ENCODE assay signal across 8 cellular contexts in the genomic region with DNA sequence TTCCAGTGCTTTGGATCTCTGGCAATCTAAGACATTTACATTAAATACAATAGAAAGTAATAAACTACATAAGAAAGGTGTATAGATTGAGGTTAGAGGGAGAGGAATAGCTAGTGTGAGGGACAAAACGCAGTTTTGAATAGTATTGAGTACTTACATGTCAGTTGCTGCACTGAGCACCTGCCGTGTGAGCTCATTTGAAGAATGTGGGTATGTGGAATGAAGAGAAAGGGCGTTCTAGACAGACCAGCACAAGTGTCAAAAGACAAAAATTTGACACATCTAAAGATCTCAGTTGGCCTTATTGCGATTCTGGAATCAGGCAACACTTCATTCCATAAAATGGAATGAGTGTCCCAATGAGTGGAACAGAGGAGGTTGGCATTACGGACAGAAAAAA. TPM values are rescaled to one million over a fixed set of nuclear protein-coding genes. Genes with fewer than 3 reads are reported as not detected.
DNase-seq lines count a peak whose midpoint lies in the region; ATAC-seq and TF ChIP-seq lines count a peak whose summit lies in the region.

No MANE protein-coding gene starts in this region.

- DNase-seq in NCI-H146 (lab: John Stamatoyannopoulos, UW) (peak; percentile 5), NCI-H146 treated with DMSO at 0.1 percent for 48 hours (lab: John Stamatoyannopoulos, UW; ENCODE audit: unreplicated experiment) (no peak), fibroblast of the aortic adventitia (ENCODE audit: low read depth) (no peak), NOMO-1 treated with DMSO at 0.1 percent for 48 hours (lab: John Stamatoyannopoulos, UW; ENCODE audit: unreplicated experiment) (no peak)
- DNase-seq in stimulated activated CD4-positive, alpha-beta T cell treated with anti-CD3 and anti-CD28 coated beads, Interleukin-15, amount 100 ng/mL, for 24 hours = no peak

- H3K36me3 ChIP-seq in SU-DHL-6 (ENCODE audit: low read length) = peaks cover 15% of the 10 kb centered on the region

- peak overlapping the region; percentile 82 for H3K4me2 ChIP-seq in SU-DHL-6 (ENCODE audit: low read depth, low read length, poor library complexity, severe bottlenecking)

- H3K9me2 ChIP-seq in SU-DHL-6 (replicated peaks; ENCODE audit: insufficient read depth, low read length) = no peaks in the 10 kb centered on the region

- peaks cover 32% of the 10 kb centered on the region for H3K79me2 ChIP-seq in SU-DHL-6 (ENCODE audit: insufficient read depth, low read length)

- ATAC-seq in GM21576 (IDR thresholded peaks at IDR 0.05; ENCODE audit: unreplicated experiment) = no peak

- peak overlapping the region; percentile 88 for H3K4me3 ChIP-seq in SU-DHL-6 (ENCODE audit: insufficient read depth, low read length, poor library complexity, severe bottlenecking)
- peak overlapping the region; percentile 86 for H3K4me3 ChIP-seq in fibroblast of the aortic adventitia (ENCODE audit: low read depth, low read length)
- peak overlapping the region; percentile 55 to 87 (median 73) for H3K4me3 ChIP-seq in skin epidermis

- no peak for TF ChIP-seq CTCF in SU-DHL-6 (IDR thresholded peaks at IDR 0.05; ENCODE audit: insufficient read depth, low read length, poor library complexity, severe bottlenecking)
- TF ChIP-seq CTCF in fibroblast of the aortic adventitia (IDR thresholded peaks at IDR 0.05; ENCODE audit: insufficient read depth, low read length) = no peak

- no peaks in the 10 kb centered on the region for H3K9me3 ChIP-seq in SU-DHL-6 (ENCODE audit: insufficient read depth, low read length)

- H4K20me1 ChIP-seq in SU-DHL-6 (ENCODE audit: low read depth, low read length) = no peaks in the 10 kb centered on the region

- H3F3A ChIP-seq in SU-DHL-6 (ENCODE audit: insufficient read depth) = no peaks in the 10 kb centered on the region; the same call in 1 of the 2 replicates

- peak overlapping the region; percentile 89 for H3K9ac ChIP-seq in SU-DHL-6 (ENCODE audit: low read length)

- no peaks in the 10 kb centered on the region for H3K27me3 ChIP-seq in SU-DHL-6 (ENCODE audit: low read length)

- H2AFZ ChIP-seq in SU-DHL-6 (ENCODE audit: low read depth, low read length, severe bottlenecking) = peak overlapping the region; percentile 94

- H3K27ac ChIP-seq in SU-DHL-6 (ENCODE audit: low read depth, low read length) (no peak overlapping the region), skin epidermis (peak overlapping the region in 16 of 21 experiments; percentile 79 to 99 (median 95))

RNA-seq across cellular contexts. Expression of gene ICE2, which starts 0.8 kb away (rescaled TPM):
- 37.0 and 38.6 TPM in 2 replicates for total RNA-seq in fibroblast of the aortic adventitia (ENCODE audit: low replicate concordance)
